ENCODE assay signal across 8 cellular contexts in the genomic region with DNA sequence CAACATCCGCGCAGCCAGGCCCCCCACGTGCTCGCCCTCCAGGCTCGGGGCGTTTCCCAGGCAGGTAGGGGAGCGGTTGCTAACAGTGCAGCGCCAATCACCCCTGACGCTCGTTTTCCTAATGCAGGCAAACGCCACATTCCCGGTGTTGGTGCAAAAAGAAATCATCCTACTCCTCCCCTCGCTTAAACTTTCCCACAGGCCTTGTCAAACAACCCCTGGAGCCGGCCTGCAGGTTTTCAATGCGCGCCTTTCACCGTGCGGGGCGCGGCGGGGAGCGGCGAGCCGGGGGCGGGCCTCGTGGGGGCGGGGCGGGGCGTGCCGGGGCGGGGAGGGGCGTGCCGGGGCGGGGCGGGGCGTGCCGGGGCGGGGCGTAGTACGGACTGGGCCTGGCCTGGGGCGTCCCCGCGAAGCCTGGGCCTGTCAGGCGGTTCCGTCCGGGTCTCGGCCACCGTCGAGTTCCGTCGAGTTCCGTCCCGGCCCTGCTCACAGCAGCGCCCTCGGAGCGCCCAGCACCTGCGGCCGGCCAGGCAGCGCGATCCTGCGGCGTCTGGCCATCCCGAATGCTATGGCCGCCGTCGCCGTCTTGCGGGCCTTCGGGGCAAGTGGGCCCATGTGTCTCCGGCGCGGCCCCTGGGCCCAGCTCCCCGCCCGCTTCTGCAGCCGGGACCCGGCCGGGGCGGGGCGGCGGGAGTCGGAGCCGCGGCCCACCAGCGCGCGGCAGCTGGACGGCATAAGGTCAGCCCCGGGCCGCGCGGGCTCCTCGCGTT. TPM values are rescaled to one million over a fixed set of nuclear protein-coding genes. Genes with fewer than 3 reads are reported as not detected.
DNase-seq lines count a peak whose midpoint lies in the region; ATAC-seq and TF ChIP-seq lines count a peak whose summit lies in the region.

A gene with protein sequence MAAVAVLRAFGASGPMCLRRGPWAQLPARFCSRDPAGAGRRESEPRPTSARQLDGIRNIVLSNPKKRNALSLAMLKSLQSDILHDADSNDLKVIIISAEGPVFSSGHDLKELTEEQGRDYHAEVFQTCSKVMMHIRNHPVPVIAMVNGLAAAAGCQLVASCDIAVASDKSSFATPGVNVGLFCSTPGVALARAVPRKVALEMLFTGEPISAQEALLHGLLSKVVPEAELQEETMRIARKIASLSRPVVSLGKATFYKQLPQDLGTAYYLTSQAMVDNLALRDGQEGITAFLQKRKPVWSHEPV (plus strand): TSS at position 374 of the 770 bp plus-strand sequence. CDS start 195 bp downstream, at position 569.

- ATAC-seq in GM18907 (IDR thresholded peaks at IDR 0.05; ENCODE audit: unreplicated experiment) (peak; percentile 72), HG03175 (IDR thresholded peaks at IDR 0.05; ENCODE audit: unreplicated experiment) (peak; percentile 72)

- POLR2A ChIA-PET in AG04450 (lab: Yijun Ruan, JAX), result no interaction called here

- H3K4me1 Mint-ChIP-seq in chondrocyte (ENCODE audit: low read depth), result peaks cover 17% of the 10 kb centered on the region

- peaks cover 11% of the 10 kb centered on the region; the same call in 1 of the 2 replicates for H3K9me3 ChIP-seq in AG04450 (ENCODE audit: control insufficient read depth, insufficient read depth, low read length)

- H3K36me3 Mint-ChIP-seq in chondrocyte (ENCODE audit: low read depth), result peaks cover 8% of the 10 kb centered on the region

- DNase-seq in AG04450 (ENCODE audit: low read depth, low spot score), result no peak
- DNase-seq in chondrocyte (ENCODE audit: low spot score), result no peak
- peak; percentile 53 for DNase-seq in kidney tubule cell (ENCODE audit: low spot score)
- peak; percentile 35 for DNase-seq in stimulated activated CD4-positive, alpha-beta T cell treated with anti-CD3 and anti-CD28 coated beads, Interleukin-4, amount 100 ng/mL, for 24 hours
- no peak for DNase-seq in SKM-1 treated with dmso at 0.1 percent for 144 hours (lab: John Stamatoyannopoulos, UW; ENCODE audit: unreplicated experiment)

- CTCF ChIA-PET in AG04450 (lab: Charles Lee), result no interaction called here

- peak within 1 kb of the TSS; percentile 63 for H3K4me3 Mint-ChIP-seq in chondrocyte (ENCODE audit: unreplicated experiment)

- peak within 1 kb of the TSS; percentile 50 for H3K4me3 ChIP-seq in AG04450 (ENCODE audit: low read depth, low read length)
- H3K4me3 ChIP-seq in WI38 (ENCODE audit: low read depth, low read length), result peak within 1 kb of the TSS; percentile 60

- no peaks in the 10 kb centered on the region for H3K27me3 Mint-ChIP-seq in chondrocyte (ENCODE audit: low read depth)

- H3K27ac ChIP-seq in AG04450 (ENCODE audit: low read depth, low read length), result no peak within 1 kb of the TSS

- no peak within 1 kb of the TSS for H3K27ac Mint-ChIP-seq in chondrocyte (ENCODE audit: unreplicated experiment)

- H3K9me3 Mint-ChIP-seq in chondrocyte (ENCODE audit: low read depth), result peaks cover 4% of the 10 kb centered on the region

- H3K27me3 ChIP-seq in AG04450 (ENCODE audit: control insufficient read depth, insufficient read depth, low read length), result peaks cover 2% of the 10 kb centered on the region

- TF ChIP-seq CTCF in AG04450 (IDR thresholded peaks at IDR 0.05; ENCODE audit: low read depth, low read length) (no peak), WI38 (IDR thresholded peaks at IDR 0.05; ENCODE audit: low read depth, low read length) (no peak), chondrocyte (IDR thresholded peaks at IDR 0.05) (no peak)

RNA-seq across cellular contexts. Expression of the gene that starts here (rescaled TPM):
- 1.3 and 1.5 TPM in 2 replicates for polyA plus RNA-seq in AG04450 (2011; rRNA removed)
- polyA minus RNA-seq in AG04450 (2011; rRNA and poly(A)+ RNA removed), result 1.4 TPM in 2 replicates
- total RNA-seq in chondrocyte, result 0.41 to 6.5 TPM (median 5.7 TPM) in 3 replicates

Comparison
In these comparisons a context has a peak if more than half of its experiments do, and no peak if none do; other contexts are left out.
1. DNase-seq: peak in kidney tubule cell (single experiment) and stimulated activated CD4-positive, alpha-beta T cell treated with anti-CD3 and anti-CD28 coated beads, Interleukin-4, amount 100 ng/mL, for 24 hours (single experiment); none in AG04450 (single experiment), chondrocyte (single experiment) and SKM-1 treated with dmso at 0.1 percent for 144 hours (single experiment).